16 cellular contexts compared by ENCODE assay signal in genomic region chr20:63518351-63518861, GRCh38. TPM values are rescaled to one million over a fixed set of nuclear protein-coding genes. Genes with fewer than 3 reads are reported as not detected.
DNase-seq lines count a peak whose midpoint lies in the region; ATAC-seq, FAIRE-seq and TF ChIP-seq lines count a peak whose summit lies in the region.
"Had no signal": no experiment of that assay in that cellular context is flagged by ENCODE, and none has a peak within 500 bp of the region (broad histone marks: within the 10 kb centered on the region; RNA-seq: fewer than 3 reads in every experiment).

No MANE protein-coding gene starts in this region.

- BruUV-seq in HepG2 (replicated peaks; lab: Mats Ljungman, UMichigan), result no TSS peak

- intact Hi-C loops in left cardiac atrium (cut with DNase I), result loop anchor here in 1 of 2 donors (10.0 kb wide), 1 partner anchor 74 kb away; no protein-coding TSS in a partner anchor
- intact Hi-C loops in left ventricle myocardium inferior (cut with micrococcal nuclease), result no loop called here
- intact Hi-C loops in activated T-helper 1 cell treated with anti-CD3 and anti-CD28 coated beads, Interleukin-12 subunit alpha, Interleukin-12 subunit beta, Interleukin-2, Interleukin-4 antibody, amounts not matched to agents 30 ng/mL and 10 ng/mL and 1 ng/mL, durations not matched to agents 14 hours and 24 hours and 36 hours (cut with micrococcal nuclease), result no loop called here
- intact Hi-C loops in HepG2 (cut with micrococcal nuclease; ENCODE audit: unreplicated experiment), result no loop called here

- H3K9ac ChIP-seq in HepG2 (ENCODE audit: insufficient read depth, low read depth, low read length), result no peak overlapping the region

- H3K36me3 ChIP-seq in left ventricle myocardium inferior (peaks cover 13% of the 10 kb centered on the region), HepG2 (replicated peaks in 1 of 2; ENCODE audit: control insufficient read depth in 1 of 2, insufficient read depth in 2 of 2, low read length in 2 of 2) (no peaks in the 10 kb centered on the region)

- CTCF ChIA-PET in HepG2 (lab: Yijun Ruan, JAX; ENCODE audit: low intra/inter-chr PET ratio, low total read pairs), result interaction anchor here (1.5 kb wide), 1 partner anchor 22 kb away, joined by 4 read pairs; no protein-coding TSS in a partner anchor

- TF ChIP-seq EP300 in HepG2 (IDR thresholded peaks at IDR 0.05; ENCODE audit: low read depth in 2 of 2, low read length in 2 of 2) (no peak), HepG2 (CRISPR knock-in tag; IDR thresholded peaks at IDR 0.05; ENCODE audit: borderline replicate concordance) (no peak; the same call in 1 of the 2 replicates)

- WGBS in HepG2 (ENCODE audit: low lambda C conversion rate), result 12% methylated on average over 18 of the region's 20 CpGs

- H3K79me2 ChIP-seq in HepG2 (ENCODE audit: insufficient read depth, low read length), result no peaks in the 10 kb centered on the region

- TF ChIP-seq RAD21 in HepG2 (CRISPR knock-in tag; IDR thresholded peaks at IDR 0.05), result no peak

- peaks cover 2% of the 10 kb centered on the region; the same call in 1 of the 2 replicates for H4K20me1 ChIP-seq in HepG2 (ENCODE audit: insufficient read depth, low read length)

- no peak overlapping the region for H2AFZ ChIP-seq in HepG2 (ENCODE audit: low read length)

- peak overlapping the region; percentile 63 for H3K4me3 Mint-ChIP-seq in activated T-helper 1 cell treated with anti-CD3 and anti-CD28 coated beads, Interleukin-12 subunit alpha, Interleukin-12 subunit beta, Interleukin-2, Interleukin-4 antibody, amounts not matched to agents 30 ng/mL and 10 ng/mL and 1 ng/mL, durations not matched to agents 14 hours and 24 hours and 36 hours

- H3K4me1 ChIP-seq in left ventricle myocardium inferior, result peaks cover 46% of the 10 kb centered on the region
- H3K4me1 ChIP-seq in HepG2 (ENCODE audit: insufficient read depth, low read length), result peaks cover 11% of the 10 kb centered on the region

- DNase-seq in left cardiac atrium, result peak; percentile 20
- no peak for DNase-seq in left ventricle myocardium inferior
- no peak for DNase-seq in activated T-helper 1 cell treated with anti-CD3 and anti-CD28 coated beads, Interleukin-12 subunit alpha, Interleukin-12 subunit beta, Interleukin-2, Interleukin-4 antibody, amounts not matched to agents 30 ng/mL and 10 ng/mL and 1 ng/mL, durations not matched to agents 14 hours and 24 hours and 36 hours (ENCODE audit: low spot score)
- DNase-seq in HepG2 (ENCODE audit: low spot score), result no peak
- no peak for DNase-seq in NCI-H774 (lab: John Stamatoyannopoulos, UW)
- no peak for DNase-seq in activated naive CD4-positive, alpha-beta T cell treated with anti-CD3 and anti-CD28 coated beads, Interleukin-2, amount 50 U/mL, for 16 hours
- DNase-seq: activated CD4-positive, alpha-beta T cell treated with anti-CD3 and anti-CD28 coated beads, Interleukin-2, amount 50 U/mL, for 1 hour; activated naive CD4-positive, alpha-beta T cell treated with Interleukin-2 at 50 U/mL for 16 hours; NCI-H1105 treated with DMSO at 0.1 percent for 48 hours; stimulated activated CD4-positive, alpha-beta T cell treated with anti-CD3 and anti-CD28 coated beads, Interleukin-4, amount 100 ng/mL, for 4 hours; stimulated activated naive CD8-positive, alpha-beta T cell treated with anti-CD3 and anti-CD28 coated beads, Interleukin-15, Interleukin-2, amounts not matched to agents 100 U/mL and 50 U/mL, for 24 hours had no signal

- H3K27me3 ChIP-seq in left ventricle myocardium inferior (ENCODE audit: low read depth) (no peaks in the 10 kb centered on the region), HepG2 (ENCODE audit: control insufficient read depth in 1 of 2, insufficient read depth in 2 of 2, low read length in 2 of 2) (peaks cover 25 to 68% of the 10 kb centered on the region in 2 experiments)

- POLR2A ChIA-PET in HepG2 (lab: Yijun Ruan, JAX), result no interaction called here

- no peak overlapping the region for H3K4me3 ChIP-seq in left ventricle myocardium inferior
- H3K4me3 ChIP-seq in HepG2 (replicated peaks in 1 of 3; ENCODE audit: insufficient read depth in 1 of 3, low read depth in 2 of 3, low read length in 3 of 3), result no peak overlapping the region

- H3K27me3 Mint-ChIP-seq in activated T-helper 1 cell treated with anti-CD3 and anti-CD28 coated beads, Interleukin-12 subunit alpha, Interleukin-12 subunit beta, Interleukin-2, Interleukin-4 antibody, amounts not matched to agents 30 ng/mL and 10 ng/mL and 1 ng/mL, durations not matched to agents 14 hours and 24 hours and 36 hours (ENCODE audit: insufficient read depth), result peaks cover 6% of the 10 kb centered on the region

- no peak overlapping the region for H3K4me2 ChIP-seq in HepG2 (ENCODE audit: low read depth, low read length)

- ATAC-seq in left cardiac atrium (no peak), HepG2 (peak; percentile 40), GM18505 (IDR thresholded peaks at IDR 0.05; ENCODE audit: unreplicated experiment) (no peak), GM18868 (IDR thresholded peaks at IDR 0.05; ENCODE audit: unreplicated experiment) (no peak)
- ATAC-seq: psoas muscle; stimulated activated naive CD8-positive, alpha-beta T cell treated with anti-CD3 and anti-CD28 coated beads, Interleukin-15, Interleukin-2, amounts not matched to agents 100 U/mL and 50 U/mL, for 24 hours had no signal

- in situ Hi-C loops in HepG2 (cut with HindIII; ENCODE audit: extremely low pct_ligation_motif_present, low pct_unique_long_range_greater_than_20kb), result no loop called here

- peaks cover 8% of the 10 kb centered on the region for H3K36me3 Mint-ChIP-seq in activated T-helper 1 cell treated with anti-CD3 and anti-CD28 coated beads, Interleukin-12 subunit alpha, Interleukin-12 subunit beta, Interleukin-2, Interleukin-4 antibody, amounts not matched to agents 30 ng/mL and 10 ng/mL and 1 ng/mL, durations not matched to agents 14 hours and 24 hours and 36 hours (ENCODE audit: low read depth)

- H3K9me3 ChIP-seq in left ventricle myocardium inferior (replicated peaks) (no peaks in the 10 kb centered on the region), HepG2 (ENCODE audit: low read length) (no peaks in the 10 kb centered on the region)
- H3K9me3 ChIP-seq: psoas muscle had no signal

- no peak for TF ChIP-seq CTCF in left ventricle myocardium inferior (IDR thresholded peaks at IDR 0.05; ENCODE audit: borderline replicate concordance)
- TF ChIP-seq CTCF in HepG2 (CRISPR knock-in tag; IDR thresholded peaks at IDR 0.05), result peak; percentile 6; the same call in 1 of the 2 replicates

- no peaks in the 10 kb centered on the region for H3K4me1 Mint-ChIP-seq in activated T-helper 1 cell treated with anti-CD3 and anti-CD28 coated beads, Interleukin-12 subunit alpha, Interleukin-12 subunit beta, Interleukin-2, Interleukin-4 antibody, amounts not matched to agents 30 ng/mL and 10 ng/mL and 1 ng/mL, durations not matched to agents 14 hours and 24 hours and 36 hours (ENCODE audit: low read depth)

- no peaks in the 10 kb centered on the region for H3K9me3 Mint-ChIP-seq in activated T-helper 1 cell treated with anti-CD3 and anti-CD28 coated beads, Interleukin-12 subunit alpha, Interleukin-12 subunit beta, Interleukin-2, Interleukin-4 antibody, amounts not matched to agents 30 ng/mL and 10 ng/mL and 1 ng/mL, durations not matched to agents 14 hours and 24 hours and 36 hours

- H3K27ac Mint-ChIP-seq in activated T-helper 1 cell treated with anti-CD3 and anti-CD28 coated beads, Interleukin-12 subunit alpha, Interleukin-12 subunit beta, Interleukin-2, Interleukin-4 antibody, amounts not matched to agents 30 ng/mL and 10 ng/mL and 1 ng/mL, durations not matched to agents 14 hours and 24 hours and 36 hours, result no peak overlapping the region

- TF ChIP-seq POLR2A in HepG2 (IDR thresholded peaks at IDR 0.05; ENCODE audit: insufficient read depth in 1 of 2, low read depth in 2 of 2, low read length in 2 of 2), result no peak
- no peak for TF ChIP-seq POLR2A in GM18505 (IDR thresholded peaks at IDR 0.05; ENCODE audit: borderline replicate concordance, extremely low read depth, insufficient read depth, insufficient read length)

- H3K27ac ChIP-seq in left ventricle myocardium inferior (replicated peaks) (no peak overlapping the region), HepG2 (ENCODE audit: extremely low read length, insufficient read depth, low read length) (no peak overlapping the region)
- H3K27ac ChIP-seq: psoas muscle had no signal

- no peak for FAIRE-seq in HepG2 (lab: Jason Lieb, UNC)
- FAIRE-seq: colon, G401.6 had no signal

RNA-seq across cellular contexts. Expression of gene PPDPF, which starts 2.2 kb away (rescaled TPM):
- total RNA-seq in left cardiac atrium (100 to 1,000 TPM; 215 to 241 TPM), left ventricle myocardium inferior (371 TPM), HepG2 (2016; rRNA removed; fragmentation: Illumina TruSeq; extraction: Trizol) (6.0 and 7.0 TPM in 2 replicates)
- 117 and 122 TPM in 2 replicates for total RNA-seq in activated T-helper 1 cell treated with anti-CD3 and anti-CD28 coated beads, Interleukin-12 subunit alpha, Interleukin-12 subunit beta, Interleukin-2, Interleukin-4 antibody, amounts not matched to agents 30 ng/mL and 10 ng/mL and 1 ng/mL, durations not matched to agents 14 hours and 24 hours and 36 hours
- 21.9 and 23.8 TPM in 2 replicates for total RNA-seq in HepG2 (2016; cell fraction: cytosol; rRNA removed; fragmentation: Illumina TruSeq; extraction: Trizol; ENCODE audit: low read depth)
- total RNA-seq in HepG2 (2016; cell fraction: insoluble cytoplasmic fraction; rRNA removed; fragmentation: Illumina TruSeq; extraction: Trizol), result 4.3 and 5.4 TPM in 2 replicates
- 16.4 and 22.5 TPM in 2 replicates for total RNA-seq in HepG2 (2016; cell fraction: membrane; rRNA removed; fragmentation: Illumina TruSeq; extraction: Trizol)
- total RNA-seq in HepG2 (2016; cell fraction: nucleus; rRNA removed; fragmentation: Illumina TruSeq; extraction: Trizol), result 5.4 and 6.2 TPM in 2 replicates
- 1.8 and 2.2 TPM in 2 replicates for polyA plus RNA-seq in HepG2 (2011; rRNA removed)
- polyA plus RNA-seq in HepG2 (2011; cell fraction: cytosol; rRNA removed), result 2.4 and 6.2 TPM in 2 replicates
- polyA plus RNA-seq in HepG2 (2011; cell fraction: nucleus; rRNA removed), result 6.3 and 9.5 TPM in 2 replicates
- 12.0 and 18.6 TPM in 2 replicates for polyA plus RNA-seq in HepG2 (2012)
- polyA plus RNA-seq in HepG2 (2016; cell fraction: cytosol; fragmentation: Illumina TruSeq; extraction: Trizol; ENCODE audit: low read depth), result 606 and 718 TPM in 2 replicates
- 42.4 and 57.7 TPM in 2 replicates for polyA plus RNA-seq in HepG2 (2016; cell fraction: insoluble cytoplasmic fraction; fragmentation: Illumina TruSeq; extraction: Trizol; ENCODE audit: low read depth)
- 288 and 295 TPM in 2 replicates for polyA plus RNA-seq in HepG2 (2016; cell fraction: membrane; fragmentation: Illumina TruSeq; extraction: Trizol; ENCODE audit: low read depth)
- 40.1 and 40.2 TPM in 2 replicates for polyA plus RNA-seq in HepG2 (2016; cell fraction: nucleus; fragmentation: Illumina TruSeq; extraction: Trizol; ENCODE audit: insufficient read depth, low read depth)
- polyA minus RNA-seq in HepG2 (2011; rRNA and poly(A)+ RNA removed; ENCODE audit: low replicate concordance), result 8.4 and 13.9 TPM in 2 replicates
- 15.8 and 39.4 TPM in 2 replicates for polyA minus RNA-seq in HepG2 (2011; cell fraction: cytosol; rRNA and poly(A)+ RNA removed)
- 4.5 and 4.8 TPM in 2 replicates for polyA minus RNA-seq in HepG2 (2011; cell fraction: nucleus; rRNA and poly(A)+ RNA removed)

RNA-seq across cellular contexts. Expression of gene PTK6, which starts 18.8 kb away (rescaled TPM):
- total RNA-seq in left cardiac atrium (under 1 TPM in 1 of 2 donors, not detected in 1; 0.29 TPM), left ventricle myocardium inferior (not detected), HepG2 (2016; rRNA removed; fragmentation: Illumina TruSeq; extraction: Trizol) (not detected in 2 replicates)
- total RNA-seq in activated T-helper 1 cell treated with anti-CD3 and anti-CD28 coated beads, Interleukin-12 subunit alpha, Interleukin-12 subunit beta, Interleukin-2, Interleukin-4 antibody, amounts not matched to agents 30 ng/mL and 10 ng/mL and 1 ng/mL, durations not matched to agents 14 hours and 24 hours and 36 hours, result 0.16 and 0.29 TPM in 2 replicates
- total RNA-seq in HepG2 (2016; cell fraction: cytosol; rRNA removed; fragmentation: Illumina TruSeq; extraction: Trizol; ENCODE audit: low read depth), result not detected in 2 replicates
- not detected in 2 replicates for total RNA-seq in HepG2 (2016; cell fraction: insoluble cytoplasmic fraction; rRNA removed; fragmentation: Illumina TruSeq; extraction: Trizol)
- not detected in 2 replicates for total RNA-seq in HepG2 (2016; cell fraction: membrane; rRNA removed; fragmentation: Illumina TruSeq; extraction: Trizol)
- not detected in 2 replicates for total RNA-seq in HepG2 (2016; cell fraction: nucleus; rRNA removed; fragmentation: Illumina TruSeq; extraction: Trizol)
- 0.07 and 0.08 TPM in 2 replicates for polyA plus RNA-seq in HepG2 (2011; rRNA removed)
- 0.05 and 0.08 TPM in 2 replicates for polyA plus RNA-seq in HepG2 (2011; cell fraction: cytosol; rRNA removed)
- polyA plus RNA-seq in HepG2 (2011; cell fraction: nucleus; rRNA removed), result 0.27 and 0.42 TPM in 2 replicates
- 0.09 and 0.11 TPM in 2 replicates for polyA plus RNA-seq in HepG2 (2012)
- polyA plus RNA-seq in HepG2 (2016; cell fraction: cytosol; fragmentation: Illumina TruSeq; extraction: Trizol; ENCODE audit: low read depth), result not detected in 2 replicates
- polyA plus RNA-seq in HepG2 (2016; cell fraction: insoluble cytoplasmic fraction; fragmentation: Illumina TruSeq; extraction: Trizol; ENCODE audit: low read depth), result not detected in 2 replicates
- not detected in 2 replicates for polyA plus RNA-seq in HepG2 (2016; cell fraction: membrane; fragmentation: Illumina TruSeq; extraction: Trizol; ENCODE audit: low read depth)
- not detected in 2 replicates for polyA plus RNA-seq in HepG2 (2016; cell fraction: nucleus; fragmentation: Illumina TruSeq; extraction: Trizol; ENCODE audit: insufficient read depth, low read depth)
- polyA minus RNA-seq in HepG2 (2011; rRNA and poly(A)+ RNA removed; ENCODE audit: low replicate concordance), result 0.18 and 9.4 TPM in 2 replicates
- not detected in 2 replicates for polyA minus RNA-seq in HepG2 (2011; cell fraction: cytosol; rRNA and poly(A)+ RNA removed)
- 0.12 and 0.13 TPM in 2 replicates for polyA minus RNA-seq in HepG2 (2011; cell fraction: nucleus; rRNA and poly(A)+ RNA removed)

RNA-seq across cellular contexts. Expression of gene EEF1A2, which starts 19.5 kb away (rescaled TPM):
- total RNA-seq in left cardiac atrium, result 100 to 1,000 TPM; 656 to 679 TPM
- 1,286 TPM for total RNA-seq in left ventricle myocardium inferior
- total RNA-seq in activated T-helper 1 cell treated with anti-CD3 and anti-CD28 coated beads, Interleukin-12 subunit alpha, Interleukin-12 subunit beta, Interleukin-2, Interleukin-4 antibody, amounts not matched to agents 30 ng/mL and 10 ng/mL and 1 ng/mL, durations not matched to agents 14 hours and 24 hours and 36 hours, result 0.80 and 1.1 TPM in 2 replicates
- 0.36 and 0.44 TPM in 2 replicates for total RNA-seq in HepG2 (2016; rRNA removed; fragmentation: Illumina TruSeq; extraction: Trizol)
- total RNA-seq in HepG2 (2016; cell fraction: cytosol; rRNA removed; fragmentation: Illumina TruSeq; extraction: Trizol; ENCODE audit: low read depth), result 0.51 TPM in 1 of 2 replicates, not detected in the other
- 0.18 and 0.37 TPM in 2 replicates for total RNA-seq in HepG2 (2016; cell fraction: insoluble cytoplasmic fraction; rRNA removed; fragmentation: Illumina TruSeq; extraction: Trizol)
- 0.90 and 1.00 TPM in 2 replicates for total RNA-seq in HepG2 (2016; cell fraction: membrane; rRNA removed; fragmentation: Illumina TruSeq; extraction: Trizol)
- 0.22 and 0.47 TPM in 2 replicates for total RNA-seq in HepG2 (2016; cell fraction: nucleus; rRNA removed; fragmentation: Illumina TruSeq; extraction: Trizol)
- 0.87 and 1.8 TPM in 2 replicates for polyA plus RNA-seq in HepG2 (2011; rRNA removed)
- 1.6 and 1.7 TPM in 2 replicates for polyA plus RNA-seq in HepG2 (2011; cell fraction: cytosol; rRNA removed)
- polyA plus RNA-seq in HepG2 (2011; cell fraction: nucleus; rRNA removed), result 2.6 and 2.9 TPM in 2 replicates
- 1.0 and 4.0 TPM in 2 replicates for polyA plus RNA-seq in HepG2 (2012)
- 0.58 and 0.81 TPM in 2 replicates for polyA plus RNA-seq in HepG2 (2016; cell fraction: cytosol; fragmentation: Illumina TruSeq; extraction: Trizol; ENCODE audit: low read depth)
- 0.54 and 1.5 TPM in 2 replicates for polyA plus RNA-seq in HepG2 (2016; cell fraction: insoluble cytoplasmic fraction; fragmentation: Illumina TruSeq; extraction: Trizol; ENCODE audit: low read depth)
- polyA plus RNA-seq in HepG2 (2016; cell fraction: membrane; fragmentation: Illumina TruSeq; extraction: Trizol; ENCODE audit: low read depth), result 0.81 and 1.1 TPM in 2 replicates
- 1.2 and 1.5 TPM in 2 replicates for polyA plus RNA-seq in HepG2 (2016; cell fraction: nucleus; fragmentation: Illumina TruSeq; extraction: Trizol; ENCODE audit: insufficient read depth, low read depth)
- 1.4 and 21.5 TPM in 2 replicates for polyA minus RNA-seq in HepG2 (2011; rRNA and poly(A)+ RNA removed; ENCODE audit: low replicate concordance)
- 1.1 and 3.3 TPM in 2 replicates for polyA minus RNA-seq in HepG2 (2011; cell fraction: cytosol; rRNA and poly(A)+ RNA removed)
- 0.75 and 1.0 TPM in 2 replicates for polyA minus RNA-seq in HepG2 (2011; cell fraction: nucleus; rRNA and poly(A)+ RNA removed)

RNA-seq across cellular contexts. Expression of gene SRMS, which starts 29.1 kb away (rescaled TPM):
- not detected for total RNA-seq in left cardiac atrium
- not detected for total RNA-seq in left ventricle myocardium inferior
- total RNA-seq in activated T-helper 1 cell treated with anti-CD3 and anti-CD28 coated beads, Interleukin-12 subunit alpha, Interleukin-12 subunit beta, Interleukin-2, Interleukin-4 antibody, amounts not matched to agents 30 ng/mL and 10 ng/mL and 1 ng/mL, durations not matched to agents 14 hours and 24 hours and 36 hours, result not detected in 2 replicates
- total RNA-seq in HepG2 (2016; rRNA removed; fragmentation: Illumina TruSeq; extraction: Trizol), result not detected in 2 replicates
- not detected in 2 replicates for total RNA-seq in HepG2 (2016; cell fraction: cytosol; rRNA removed; fragmentation: Illumina TruSeq; extraction: Trizol; ENCODE audit: low read depth)
- total RNA-seq in HepG2 (2016; cell fraction: insoluble cytoplasmic fraction; rRNA removed; fragmentation: Illumina TruSeq; extraction: Trizol), result not detected in 2 replicates
- total RNA-seq in HepG2 (2016; cell fraction: membrane; rRNA removed; fragmentation: Illumina TruSeq; extraction: Trizol), result not detected in 2 replicates
- not detected in 2 replicates for total RNA-seq in HepG2 (2016; cell fraction: nucleus; rRNA removed; fragmentation: Illumina TruSeq; extraction: Trizol)
- polyA plus RNA-seq in HepG2 (2011; rRNA removed), result 0.09 TPM in 1 of 2 replicates, not detected in the other
- polyA plus RNA-seq in HepG2 (2011; cell fraction: cytosol; rRNA removed), result not detected in 2 replicates
- 0.10 and 0.37 TPM in 2 replicates for polyA plus RNA-seq in HepG2 (2011; cell fraction: nucleus; rRNA removed)
- polyA plus RNA-seq in HepG2 (2012), result 0.17 TPM in 1 of 2 replicates, not detected in the other
- not detected in 2 replicates for polyA plus RNA-seq in HepG2 (2016; cell fraction: cytosol; fragmentation: Illumina TruSeq; extraction: Trizol; ENCODE audit: low read depth)
- not detected in 2 replicates for polyA plus RNA-seq in HepG2 (2016; cell fraction: insoluble cytoplasmic fraction; fragmentation: Illumina TruSeq; extraction: Trizol; ENCODE audit: low read depth)
- not detected in 2 replicates for polyA plus RNA-seq in HepG2 (2016; cell fraction: membrane; fragmentation: Illumina TruSeq; extraction: Trizol; ENCODE audit: low read depth)
- not detected in 2 replicates for polyA plus RNA-seq in HepG2 (2016; cell fraction: nucleus; fragmentation: Illumina TruSeq; extraction: Trizol; ENCODE audit: insufficient read depth, low read depth)
- polyA minus RNA-seq in HepG2 (2011; rRNA and poly(A)+ RNA removed; ENCODE audit: low replicate concordance), result 0.28 TPM in 1 of 2 replicates, not detected in the other
- not detected in 2 replicates for polyA minus RNA-seq in HepG2 (2011; cell fraction: cytosol; rRNA and poly(A)+ RNA removed)
- polyA minus RNA-seq in HepG2 (2011; cell fraction: nucleus; rRNA and poly(A)+ RNA removed), result not detected in 2 replicates
- total RNA-seq: psoas muscle had no signal
- polyA plus RNA-seq: psoas muscle had no signal

RNA-seq across cellular contexts. Expression of gene FNDC11, which starts 35.6 kb away (rescaled TPM):
- under 1 TPM in 1 of 2 donors, not detected in 1; 0.08 TPM for total RNA-seq in left cardiac atrium
- total RNA-seq in left ventricle myocardium inferior, result 0.14 TPM
- total RNA-seq in activated T-helper 1 cell treated with anti-CD3 and anti-CD28 coated beads, Interleukin-12 subunit alpha, Interleukin-12 subunit beta, Interleukin-2, Interleukin-4 antibody, amounts not matched to agents 30 ng/mL and 10 ng/mL and 1 ng/mL, durations not matched to agents 14 hours and 24 hours and 36 hours, result 0.15 and 0.26 TPM in 2 replicates
- not detected in 2 replicates for total RNA-seq in HepG2 (2016; rRNA removed; fragmentation: Illumina TruSeq; extraction: Trizol)
- total RNA-seq in HepG2 (2016; cell fraction: cytosol; rRNA removed; fragmentation: Illumina TruSeq; extraction: Trizol; ENCODE audit: low read depth), result not detected in 2 replicates
- total RNA-seq in HepG2 (2016; cell fraction: insoluble cytoplasmic fraction; rRNA removed; fragmentation: Illumina TruSeq; extraction: Trizol), result not detected in 2 replicates
- not detected in 2 replicates for total RNA-seq in HepG2 (2016; cell fraction: membrane; rRNA removed; fragmentation: Illumina TruSeq; extraction: Trizol)
- total RNA-seq in HepG2 (2016; cell fraction: nucleus; rRNA removed; fragmentation: Illumina TruSeq; extraction: Trizol), result not detected in 2 replicates
- 0.07 and 0.13 TPM in 2 replicates for polyA plus RNA-seq in HepG2 (2011; rRNA removed)
- 0.19 and 0.23 TPM in 2 replicates for polyA plus RNA-seq in HepG2 (2011; cell fraction: cytosol; rRNA removed)
- polyA plus RNA-seq in HepG2 (2011; cell fraction: nucleus; rRNA removed), result 0.45 and 0.48 TPM in 2 replicates
- polyA plus RNA-seq in HepG2 (2012), result 0.05 TPM in 1 of 2 replicates, not detected in the other
- not detected in 2 replicates for polyA plus RNA-seq in HepG2 (2016; cell fraction: cytosol; fragmentation: Illumina TruSeq; extraction: Trizol; ENCODE audit: low read depth)
- not detected in 2 replicates for polyA plus RNA-seq in HepG2 (2016; cell fraction: insoluble cytoplasmic fraction; fragmentation: Illumina TruSeq; extraction: Trizol; ENCODE audit: low read depth)
- not detected in 2 replicates for polyA plus RNA-seq in HepG2 (2016; cell fraction: membrane; fragmentation: Illumina TruSeq; extraction: Trizol; ENCODE audit: low read depth)
- polyA plus RNA-seq in HepG2 (2016; cell fraction: nucleus; fragmentation: Illumina TruSeq; extraction: Trizol; ENCODE audit: insufficient read depth, low read depth), result not detected in 2 replicates
- polyA minus RNA-seq in HepG2 (2011; rRNA and poly(A)+ RNA removed; ENCODE audit: low replicate concordance), result 0.10 and 0.84 TPM in 2 replicates
- not detected in 2 replicates for polyA minus RNA-seq in HepG2 (2011; cell fraction: cytosol; rRNA and poly(A)+ RNA removed)
- polyA minus RNA-seq in HepG2 (2011; cell fraction: nucleus; rRNA and poly(A)+ RNA removed), result not detected in 2 replicates

Comparison
In these comparisons a context has a peak if more than half of its experiments do, and no peak if none do; other contexts are left out.
1. RNA of gene EEF1A2, which starts 19.5 kb away (total RNA-seq): 1,286 TPM in left ventricle myocardium inferior (single experiment) and 656 to 679 TPM in left cardiac atrium; 0.80 to 1.1 TPM in activated T-helper 1 cell treated with anti-CD3 and anti-CD28 coated beads, Interleukin-12 subunit alpha, Interleukin-12 subunit beta, Interleukin-2, Interleukin-4 antibody, amounts not matched to agents 30 ng/mL and 10 ng/mL and 1 ng/mL, durations not matched to agents 14 hours and 24 hours and 36 hours and 0.18 to 1.00 TPM in HepG2; every median in the first group is over 100 times any median in the second.